In genomic region chr9:121599872-121600585, GRCh38 we compare ENCODE assay signal across 10 cellular contexts. TPM values are rescaled to one million over a fixed set of nuclear protein-coding genes. Genes with fewer than 3 reads are reported as not detected.
DNase-seq lines count a peak whose midpoint lies in the region; ATAC-seq and TF ChIP-seq lines count a peak whose summit lies in the region.
"Had no signal": no experiment of that assay in that cellular context is flagged by ENCODE, and none has a peak within 500 bp of the region (broad histone marks: within the 10 kb centered on the region; RNA-seq: fewer than 3 reads in every experiment).

No MANE protein-coding gene starts in this region.

- H3K27ac Mint-ChIP-seq in nephron progenitor cell: no peak overlapping the region

- H3K36me3 ChIP-seq in esophagus (ENCODE audit: control insufficient read depth in 2 of 2, insufficient read depth in 2 of 2, low read length in 1 of 2): no peaks in the 10 kb centered on the region

- H3K4me3 Mint-ChIP-seq in nephron progenitor cell: peak overlapping the region; percentile 83

- H3K4me1 ChIP-seq in esophagus (ENCODE audit: control insufficient read depth in 2 of 2, insufficient read depth in 2 of 2, low read length in 1 of 2): peaks cover 6 to 8% of the 10 kb centered on the region in 2 donors

- peaks cover 22% of the 10 kb centered on the region for H3K9me3 Mint-ChIP-seq in nephron progenitor cell

- H3K4me3 ChIP-seq in LNCaP clone FGC (ENCODE audit: low read depth, low read length): peak overlapping the region; percentile 62
- H3K4me3 ChIP-seq in esophagus (ENCODE audit: low read depth in 1 of 2, low read length in 2 of 2): peak overlapping the region; percentile 55 to 70
- H3K4me3 ChIP-seq: SK-N-MC had no signal

- H3K4me1 Mint-ChIP-seq in nephron progenitor cell: peaks cover 41% of the 10 kb centered on the region

- peak; percentile 70 for DNase-seq in 8988T
- DNase-seq in LNCaP clone FGC (ENCODE audit: low read depth): no peak
- no peak for DNase-seq in nephron progenitor cell
- DNase-seq in NCI-H1436 (lab: John Stamatoyannopoulos, UW): no peak
- no peak for DNase-seq in NCI-H1436 treated with DMSO at 0.1 percent for 48 hours (lab: John Stamatoyannopoulos, UW)
- DNase-seq: activated gamma-delta T cell treated with Interleukin-2 at 50 U/mL for 16 hours had no signal

- no peak for ATAC-seq in GM18909 (IDR thresholded peaks at IDR 0.05; ENCODE audit: poor library complexity, unreplicated experiment)
- no peak for ATAC-seq in HG02759 (IDR thresholded peaks at IDR 0.05; ENCODE audit: unreplicated experiment)

- H3K27me3 ChIP-seq in esophagus (ENCODE audit: control insufficient read depth in 1 of 2, insufficient read depth in 2 of 2, low read length in 2 of 2): no peaks in the 10 kb centered on the region

- 10 to 11% methylated on average over 25 of the region's 25 CpGs for WGBS in esophagus, 2 donors

- TF ChIP-seq CTCF in LNCaP clone FGC (IDR thresholded peaks at IDR 0.05; ENCODE audit: control insufficient read depth, extremely low read depth, insufficient read depth) (no peak), nephron progenitor cell (IDR thresholded peaks at IDR 0.05) (no peak)

- peaks cover 5% of the 10 kb centered on the region for H3K36me3 Mint-ChIP-seq in nephron progenitor cell (ENCODE audit: low read depth)

- peak overlapping the region; percentile 50 to 92 for H3K27ac ChIP-seq in esophagus (ENCODE audit: low read depth in 2 of 2, low read length in 1 of 2)
- H3K27ac ChIP-seq: SK-N-MC had no signal

- no peaks in the 10 kb centered on the region for H3K9me3 ChIP-seq in esophagus (ENCODE audit: control insufficient read depth in 2 of 2, insufficient read depth in 1 of 2, low read depth in 1 of 2, low read length in 1 of 2)

- peaks cover 41% of the 10 kb centered on the region for H3K27me3 Mint-ChIP-seq in nephron progenitor cell (ENCODE audit: low read depth, poor library complexity)

RNA-seq across cellular contexts. Expression of gene DAB2IP, which starts 51.4 kb away (rescaled TPM):
- 10 to 100 TPM; 16.7 to 26.4 TPM for polyA plus RNA-seq in esophagus
